ENCODE assay signal across 1 cellular context in the genomic region with DNA sequence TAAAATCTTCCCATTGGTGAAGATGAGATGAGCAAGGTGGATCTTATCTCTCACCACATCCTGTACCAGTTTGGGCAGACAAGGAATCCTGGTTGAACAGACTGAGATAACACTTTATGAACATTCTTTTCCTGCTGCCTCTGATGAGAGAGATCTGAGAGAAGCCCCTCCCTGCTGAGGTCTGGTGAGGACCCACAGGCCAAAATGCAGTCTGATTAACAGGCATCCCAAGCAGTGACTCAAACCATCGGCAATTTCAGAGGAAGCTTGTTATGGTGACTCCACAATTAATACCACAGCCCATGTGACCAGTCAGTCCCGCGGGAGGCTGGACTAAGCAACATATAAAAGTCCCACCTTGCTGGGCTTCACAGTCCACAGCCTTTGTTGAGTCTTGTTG.
TF ChIP-seq lines count a peak whose summit lies in the region.

TSS of gene PRR9 (plus strand) at position 373 of the 400 bp plus-strand sequence. CDS start 561 bp downstream, outside the sequence.

TF ChIP-seq in HEK293T, 16 proteins besides CTCF, POLR2A, EP300 and RAD21:
- TF ChIP-seq SP1 (IDR thresholded peaks at IDR 0.05) (no peak), TARDBP (IDR thresholded peaks at IDR 0.05) (no peak), ARNT (IDR thresholded peaks at IDR 0.05) (no peak), L3MBTL2 (conservative IDR thresholded peaks at IDR 0.05) (no peak), SUZ12 (IDR thresholded peaks at IDR 0.05) (no peak), HDGF (IDR thresholded peaks at IDR 0.05; ENCODE audit: borderline replicate concordance) (no peak), BHLHE40 (IDR thresholded peaks at IDR 0.05; ENCODE audit: borderline replicate concordance) (no peak), LEF1 (IDR thresholded peaks at IDR 0.05; ENCODE audit: borderline replicate concordance) (no peak), ZNF384 (IDR thresholded peaks at IDR 0.05) (no peak), FOXM1 (IDR thresholded peaks at IDR 0.05; ENCODE audit: borderline replicate concordance) (no peak), FOXA1 (IDR thresholded peaks at IDR 0.05) (no peak), NFRKB (IDR thresholded peaks at IDR 0.05) (no peak)
- TF ChIP-seq, protein P1, sequence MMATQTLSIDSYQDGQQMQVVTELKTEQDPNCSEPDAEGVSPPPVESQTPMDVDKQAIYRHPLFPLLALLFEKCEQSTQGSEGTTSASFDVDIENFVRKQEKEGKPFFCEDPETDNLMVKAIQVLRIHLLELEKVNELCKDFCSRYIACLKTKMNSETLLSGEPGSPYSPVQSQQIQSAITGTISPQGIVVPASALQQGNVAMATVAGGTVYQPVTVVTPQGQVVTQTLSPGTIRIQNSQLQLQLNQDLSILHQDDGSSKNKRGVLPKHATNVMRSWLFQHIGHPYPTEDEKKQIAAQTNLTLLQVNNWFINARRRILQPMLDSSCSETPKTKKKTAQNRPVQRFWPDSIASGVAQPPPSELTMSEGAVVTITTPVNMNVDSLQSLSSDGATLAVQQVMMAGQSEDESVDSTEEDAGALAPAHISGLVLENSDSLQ (IDR thresholded peaks at IDR 0.05), result no peak
